Comparison of ENCODE assay signal across 15 cellular contexts in genomic region chr3:124829175-124829818, GRCh38. TPM values are rescaled to one million over a fixed set of nuclear protein-coding genes. Genes with fewer than 3 reads are reported as not detected.
DNase-seq lines count a peak whose midpoint lies in the region; ATAC-seq and TF ChIP-seq lines count a peak whose summit lies in the region.
"Had no signal": no experiment of that assay in that cellular context is flagged by ENCODE, and none has a peak within 500 bp of the region (broad histone marks: within the 10 kb centered on the region; RNA-seq: fewer than 3 reads in every experiment).

No MANE protein-coding gene starts in this region.

- H3K27ac ChIP-seq in OCI-LY3 (ENCODE audit: low read length) (no peak overlapping the region), osteoblast (ENCODE audit: low read depth, low read length) (peak overlapping the region; percentile 55), uterus (peak overlapping the region; percentile 38 to 91)
- H3K27ac ChIP-seq: pancreas had no signal

- no peaks in the 10 kb centered on the region for H3K36me3 ChIP-seq in OCI-LY3 (replicated peaks; ENCODE audit: low read depth, low read length)
- H3K36me3 ChIP-seq in osteoblast (ENCODE audit: insufficient read depth, low read length), result peaks cover 29% of the 10 kb centered on the region
- no peaks in the 10 kb centered on the region for H3K36me3 ChIP-seq in uterus
- H3K36me3 ChIP-seq: pancreas had no signal

- intact Hi-C loops in uterus (cut with DNase I; ENCODE audit: low total_unique reads), result no loop called here

- H3K4me1 ChIP-seq in OCI-LY3 (ENCODE audit: low read length) (peaks cover 48% of the 10 kb centered on the region), osteoblast (ENCODE audit: insufficient read depth, low read length) (peaks cover 50% of the 10 kb centered on the region), uterus (peaks cover 7 to 16% of the 10 kb centered on the region in 2 donors)
- H3K4me1 ChIP-seq: pancreas had no signal

- H3K9me3 ChIP-seq in OCI-LY3 (ENCODE audit: insufficient read depth, low read length) (no peaks in the 10 kb centered on the region), osteoblast (ENCODE audit: low read depth, low read length) (no peaks in the 10 kb centered on the region), uterus (no peaks in the 10 kb centered on the region)
- H3K9me3 ChIP-seq: pancreas had no signal

- no peak overlapping the region for H3K9ac ChIP-seq in OCI-LY3 (ENCODE audit: low read length)

- peak; percentile 66 for DNase-seq in fibroblast of the aortic adventitia (ENCODE audit: low read depth)
- DNase-seq in osteoblast (ENCODE audit: insufficient read length, low spot score, missing footprints), result no peak
- DNase-seq in uterus, result no peak
- no peak for DNase-seq in anterior cingulate cortex (lab: John Stamatoyannopoulos, UW)
- no peak for DNase-seq in NCI-H1092 (lab: John Stamatoyannopoulos, UW)
- no peak for DNase-seq in SW 1271 (lab: John Stamatoyannopoulos, UW)
- DNase-seq: activated CD4-positive, alpha-beta T cell treated with anti-CD3 and anti-CD28 coated beads, Interleukin-2, amount 50 U/mL, for 4 hours; amniotic stem cell; GF-D8; NCI-H1092 treated with DMSO at 0.1 percent for 48 hours; NCI-H2171 treated with DMSO at 0.1 percent for 48 hours; pancreas; stimulated activated CD4-positive, alpha-beta T cell treated with anti-CD3 and anti-CD28 coated beads, Interleukin-15, amount 100 ng/mL, for 24 hours had no signal

- H3K4me3 ChIP-seq in OCI-LY3 (ENCODE audit: low read length), result peak overlapping the region; percentile 8; the same call in 1 of the 2 replicates
- no peak overlapping the region for H3K4me3 ChIP-seq in fibroblast of the aortic adventitia (ENCODE audit: low read depth, low read length)
- no peak overlapping the region for H3K4me3 ChIP-seq in osteoblast (ENCODE audit: insufficient read depth, low read length)
- H3K4me3 ChIP-seq in uterus, result no peak overlapping the region
- H3K4me3 ChIP-seq: pancreas had no signal

- TF ChIP-seq CTCF in OCI-LY3 (IDR thresholded peaks at IDR 0.05; ENCODE audit: low read depth, low read length) (no peak), fibroblast of the aortic adventitia (IDR thresholded peaks at IDR 0.05; ENCODE audit: insufficient read depth, low read length) (no peak), osteoblast (IDR thresholded peaks at IDR 0.05; ENCODE audit: extremely low read depth, low read depth, low read length) (no peak), uterus (IDR thresholded peaks at IDR 0.05) (no peak)

- H4K20me1 ChIP-seq in OCI-LY3 (ENCODE audit: insufficient read depth, low read length) (no peaks in the 10 kb centered on the region), osteoblast (ENCODE audit: insufficient read depth, low read length) (no peaks in the 10 kb centered on the region)

- H3K79me2 ChIP-seq in OCI-LY3 (ENCODE audit: low read length), result no peaks in the 10 kb centered on the region
- peaks cover 53% of the 10 kb centered on the region for H3K79me2 ChIP-seq in osteoblast (ENCODE audit: insufficient read depth, low read length)

- H3K4me2 ChIP-seq in OCI-LY3 (ENCODE audit: low read length) (peak overlapping the region; percentile 42), osteoblast (ENCODE audit: insufficient read depth, low read length) (no peak overlapping the region)

- H2AFZ ChIP-seq in OCI-LY3 (ENCODE audit: low read depth, low read length) (0 out of 2 replicates have a peak overlapping the region, but pooled peaks have one; percentile 0), osteoblast (ENCODE audit: low read length) (no peak overlapping the region)

- TF ChIP-seq POLR2A in uterus (IDR thresholded peaks at IDR 0.05), result no peak

- ATAC-seq in HG02938 (IDR thresholded peaks at IDR 0.05; ENCODE audit: unreplicated experiment), result no peak

- peaks cover 3% of the 10 kb centered on the region; the same call in 1 of the 2 replicates for H3K27me3 ChIP-seq in OCI-LY3 (ENCODE audit: low read depth, low read length)
- H3K27me3 ChIP-seq in osteoblast (ENCODE audit: insufficient read depth, low read length), result no peaks in the 10 kb centered on the region
- no peaks in the 10 kb centered on the region for H3K27me3 ChIP-seq in uterus
- H3K27me3 ChIP-seq: pancreas had no signal

RNA-seq across cellular contexts. Expression of gene ITGB5, which starts 57.9 kb away (rescaled TPM):
- total RNA-seq in fibroblast of the aortic adventitia (ENCODE audit: low replicate concordance), result 308 and 429 TPM in 2 replicates
- 400 and 433 TPM in 2 replicates for total RNA-seq in osteoblast
- 100 to 1,000 TPM in 2 of 4 donors, 10 to 100 TPM in 2; 28.7 to 106 (median 71.6) TPM for total RNA-seq in uterus
